8 cellular contexts compared by ENCODE assay signal in the genomic region with DNA sequence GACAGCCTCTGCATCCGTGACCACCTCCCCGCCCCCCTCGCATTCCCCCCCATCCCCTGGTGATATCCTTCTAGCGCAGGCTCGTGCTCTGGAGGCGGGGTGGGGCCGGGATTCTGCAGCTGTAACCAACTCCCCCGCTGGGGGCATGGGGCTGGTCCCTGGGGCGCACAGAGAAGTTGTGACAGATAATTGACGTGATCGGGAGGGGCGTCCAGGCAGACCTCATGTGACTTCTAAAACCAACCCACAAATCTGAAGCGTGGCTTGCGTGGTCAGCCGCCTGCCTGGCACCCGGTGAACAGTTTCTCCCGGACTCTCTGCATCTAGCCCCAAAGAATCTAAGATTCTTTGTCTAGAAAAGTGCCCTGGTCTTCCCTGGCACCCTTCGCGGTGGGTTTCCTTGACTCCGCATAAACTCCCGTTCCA.
DNase-seq lines count a peak whose midpoint lies in the region; ATAC-seq and TF ChIP-seq lines count a peak whose summit lies in the region.

No MANE protein-coding gene starts in this region.

- CTCF ChIA-PET in PC-9 (lab: Charles Lee), result no interaction called here

- peaks cover 48% of the 10 kb centered on the region for H3K27me3 Mint-ChIP-seq in nephron progenitor cell (ENCODE audit: low read depth, poor library complexity)

- TF ChIP-seq CTCF in BE2C (IDR thresholded peaks at IDR 0.05; ENCODE audit: low read depth, low read length), result no peak
- no peak for TF ChIP-seq CTCF in fibroblast of mammary gland (conservative IDR thresholded peaks at IDR 0.05; ENCODE audit: control insufficient read depth, insufficient read depth, low read depth, low read length)
- TF ChIP-seq CTCF in nephron progenitor cell (IDR thresholded peaks at IDR 0.05), result no peak
- TF ChIP-seq CTCF in PC-9 (conservative IDR thresholded peaks at IDR 0.05), result no peak

- no TSS peak for BruUV-seq in PC-9 (replicated peaks; lab: Mats Ljungman, UMichigan)

- no peaks in the 10 kb centered on the region for H3K36me3 ChIP-seq in BE2C
- no peaks in the 10 kb centered on the region for H3K36me3 ChIP-seq in PC-9 (ENCODE audit: low read depth)

- H2AFZ ChIP-seq in PC-9, result no peak overlapping the region

- no peaks in the 10 kb centered on the region for H3K36me3 Mint-ChIP-seq in nephron progenitor cell (ENCODE audit: low read depth)

- no peaks in the 10 kb centered on the region for H4K20me1 ChIP-seq in PC-9 (ENCODE audit: insufficient read depth)

- intact Hi-C loops in PC-9 (cut with micrococcal nuclease; ENCODE audit: unreplicated experiment), result no loop called here

- H3K4me3 ChIP-seq in BE2C (ENCODE audit: low read depth, low read length) (peak overlapping the region; percentile 32), fibroblast of mammary gland (ENCODE audit: control insufficient read depth, low read depth, low read length) (peak overlapping the region; percentile 51), PC-9 (no peak overlapping the region)

- H3K4me1 ChIP-seq in BE2C (no peaks in the 10 kb centered on the region), PC-9 (replicated peaks; ENCODE audit: insufficient read depth) (no peaks in the 10 kb centered on the region)

- H3K27ac Mint-ChIP-seq in nephron progenitor cell, result peak overlapping the region; percentile 64

- peaks cover 26% of the 10 kb centered on the region for H3K4me1 Mint-ChIP-seq in nephron progenitor cell

- no peaks in the 10 kb centered on the region for H3K79me2 ChIP-seq in PC-9 (ENCODE audit: low read depth)

- no peaks in the 10 kb centered on the region for H3F3A ChIP-seq in PC-9 (ENCODE audit: insufficient read depth, low read depth)

- ATAC-seq in SK-N-SH treated with all-trans-retinoic acid at 6 μM for 48 hours (peak; percentile 52), GM18505 (IDR thresholded peaks at IDR 0.05; ENCODE audit: unreplicated experiment) (no peak)

- H3K9me3 Mint-ChIP-seq in nephron progenitor cell, result peaks cover 5% of the 10 kb centered on the region

- H3K27ac ChIP-seq in PC-9, result no peak overlapping the region

- DNase-seq in BE2C (no peak), fibroblast of mammary gland (ENCODE audit: low read depth) (peak; percentile 33), nephron progenitor cell (peak; percentile 60), D341Med (ENCODE audit: low spot score) (no peak), PC-9 (no peak), HUDEP-2 (lab: John Stamatoyannopoulos, UW; ENCODE audit: unreplicated experiment in 76 of 76) (no peak)

- H3K9me3 ChIP-seq in BE2C (no peaks in the 10 kb centered on the region), PC-9 (ENCODE audit: insufficient read depth, low read depth) (no peaks in the 10 kb centered on the region)

- H3K4me3 Mint-ChIP-seq in nephron progenitor cell, result peak overlapping the region; percentile 87

- H3K4me2 ChIP-seq in PC-9, result no peak overlapping the region

- POLR2A ChIA-PET in PC-9 (lab: Charles Lee; ENCODE audit: unreplicated experiment), result no interaction called here

- H3K27me3 ChIP-seq in BE2C (peaks cover 88% of the 10 kb centered on the region), PC-9 (ENCODE audit: insufficient read depth, low read depth) (peaks cover 71% of the 10 kb centered on the region)

- no peaks in the 10 kb centered on the region for H3K9me2 ChIP-seq in PC-9 (ENCODE audit: insufficient read depth)

- no peak for TF ChIP-seq POLR2A in GM18505 (IDR thresholded peaks at IDR 0.05; ENCODE audit: borderline replicate concordance, extremely low read depth, insufficient read depth, insufficient read length)

TF ChIP-seq in SK-N-SH treated with all-trans-retinoic acid at 6 μM for 48 hours, 23 proteins besides CTCF, POLR2A, EP300 and RAD21:
- TF ChIP-seq ESRRG (CRISPR knock-in tag; IDR thresholded peaks at IDR 0.05), result no peak
- TF ChIP-seq BACH2 (CRISPR knock-in tag; IDR thresholded peaks at IDR 0.05; ENCODE audit: borderline replicate concordance), result no peak
- TF ChIP-seq, protein P1, sequence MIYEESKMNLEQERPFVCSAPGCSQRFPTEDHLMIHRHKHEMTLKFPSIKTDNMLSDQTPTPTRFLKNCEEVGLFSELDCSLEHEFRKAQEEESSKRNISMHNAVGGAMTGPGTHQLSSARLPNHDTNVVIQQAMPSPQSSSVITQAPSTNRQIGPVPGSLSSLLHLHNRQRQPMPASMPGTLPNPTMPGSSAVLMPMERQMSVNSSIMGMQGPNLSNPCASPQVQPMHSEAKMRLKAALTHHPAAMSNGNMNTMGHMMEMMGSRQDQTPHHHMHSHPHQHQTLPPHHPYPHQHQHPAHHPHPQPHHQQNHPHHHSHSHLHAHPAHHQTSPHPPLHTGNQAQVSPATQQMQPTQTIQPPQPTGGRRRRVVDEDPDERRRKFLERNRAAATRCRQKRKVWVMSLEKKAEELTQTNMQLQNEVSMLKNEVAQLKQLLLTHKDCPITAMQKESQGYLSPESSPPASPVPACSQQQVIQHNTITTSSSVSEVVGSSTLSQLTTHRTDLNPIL (CRISPR knock-in tag; IDR thresholded peaks at IDR 0.05; ENCODE audit: low read depth), result no peak
- TF ChIP-seq, protein P2, sequence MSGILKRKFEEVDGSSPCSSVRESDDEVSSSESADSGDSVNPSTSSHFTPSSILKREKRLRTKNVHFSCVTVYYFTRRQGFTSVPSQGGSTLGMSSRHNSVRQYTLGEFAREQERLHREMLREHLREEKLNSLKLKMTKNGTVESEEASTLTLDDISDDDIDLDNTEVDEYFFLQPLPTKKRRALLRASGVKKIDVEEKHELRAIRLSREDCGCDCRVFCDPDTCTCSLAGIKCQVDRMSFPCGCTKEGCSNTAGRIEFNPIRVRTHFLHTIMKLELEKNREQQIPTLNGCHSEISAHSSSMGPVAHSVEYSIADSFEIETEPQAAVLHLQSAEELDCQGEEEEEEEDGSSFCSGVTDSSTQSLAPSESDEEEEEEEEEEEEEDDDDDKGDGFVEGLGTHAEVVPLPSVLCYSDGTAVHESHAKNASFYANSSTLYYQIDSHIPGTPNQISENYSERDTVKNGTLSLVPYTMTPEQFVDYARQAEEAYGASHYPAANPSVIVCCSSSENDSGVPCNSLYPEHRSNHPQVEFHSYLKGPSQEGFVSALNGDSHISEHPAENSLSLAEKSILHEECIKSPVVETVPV (CRISPR knock-in tag; IDR thresholded peaks at IDR 0.05), result no peak
- no peak for TF ChIP-seq RARB (CRISPR knock-in tag; IDR thresholded peaks at IDR 0.05)
- no peak for TF ChIP-seq ISL1 (CRISPR knock-in tag; IDR thresholded peaks at IDR 0.05)
- TF ChIP-seq GLIS3 (CRISPR knock-in tag; IDR thresholded peaks at IDR 0.05), result no peak
- no peak for TF ChIP-seq ZC3H10 (CRISPR knock-in tag; IDR thresholded peaks at IDR 0.05)
- TF ChIP-seq, protein P3, sequence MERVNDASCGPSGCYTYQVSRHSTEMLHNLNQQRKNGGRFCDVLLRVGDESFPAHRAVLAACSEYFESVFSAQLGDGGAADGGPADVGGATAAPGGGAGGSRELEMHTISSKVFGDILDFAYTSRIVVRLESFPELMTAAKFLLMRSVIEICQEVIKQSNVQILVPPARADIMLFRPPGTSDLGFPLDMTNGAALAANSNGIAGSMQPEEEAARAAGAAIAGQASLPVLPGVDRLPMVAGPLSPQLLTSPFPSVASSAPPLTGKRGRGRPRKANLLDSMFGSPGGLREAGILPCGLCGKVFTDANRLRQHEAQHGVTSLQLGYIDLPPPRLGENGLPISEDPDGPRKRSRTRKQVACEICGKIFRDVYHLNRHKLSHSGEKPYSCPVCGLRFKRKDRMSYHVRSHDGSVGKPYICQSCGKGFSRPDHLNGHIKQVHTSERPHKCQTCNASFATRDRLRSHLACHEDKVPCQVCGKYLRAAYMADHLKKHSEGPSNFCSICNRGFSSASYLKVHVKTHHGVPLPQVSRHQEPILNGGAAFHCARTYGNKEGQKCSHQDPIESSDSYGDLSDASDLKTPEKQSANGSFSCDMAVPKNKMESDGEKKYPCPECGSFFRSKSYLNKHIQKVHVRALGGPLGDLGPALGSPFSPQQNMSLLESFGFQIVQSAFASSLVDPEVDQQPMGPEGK (CRISPR knock-in tag; IDR thresholded peaks at IDR 0.05; ENCODE audit: borderline replicate concordance), result no peak
- no peak for TF ChIP-seq CSDC2 (CRISPR knock-in tag; IDR thresholded peaks at IDR 0.05)
- no peak for TF ChIP-seq ZFP3 (CRISPR knock-in tag; IDR thresholded peaks at IDR 0.05)
- no peak for TF ChIP-seq PPARA (CRISPR knock-in tag; IDR thresholded peaks at IDR 0.05; ENCODE audit: borderline replicate concordance)
- TF ChIP-seq TOX (CRISPR knock-in tag; IDR thresholded peaks at IDR 0.05; ENCODE audit: borderline replicate concordance), result no peak
- TF ChIP-seq ARNTL (CRISPR knock-in tag; IDR thresholded peaks at IDR 0.05; ENCODE audit: borderline replicate concordance, low read depth), result no peak
- TF ChIP-seq ZNF8 (CRISPR knock-in tag; IDR thresholded peaks at IDR 0.05), result no peak
- no peak for TF ChIP-seq SNAI2 (CRISPR knock-in tag; IDR thresholded peaks at IDR 0.05)
- TF ChIP-seq ZNF565 (CRISPR knock-in tag; conservative IDR thresholded peaks at IDR 0.05; ENCODE audit: low read depth), result no peak
- TF ChIP-seq, protein P4, sequence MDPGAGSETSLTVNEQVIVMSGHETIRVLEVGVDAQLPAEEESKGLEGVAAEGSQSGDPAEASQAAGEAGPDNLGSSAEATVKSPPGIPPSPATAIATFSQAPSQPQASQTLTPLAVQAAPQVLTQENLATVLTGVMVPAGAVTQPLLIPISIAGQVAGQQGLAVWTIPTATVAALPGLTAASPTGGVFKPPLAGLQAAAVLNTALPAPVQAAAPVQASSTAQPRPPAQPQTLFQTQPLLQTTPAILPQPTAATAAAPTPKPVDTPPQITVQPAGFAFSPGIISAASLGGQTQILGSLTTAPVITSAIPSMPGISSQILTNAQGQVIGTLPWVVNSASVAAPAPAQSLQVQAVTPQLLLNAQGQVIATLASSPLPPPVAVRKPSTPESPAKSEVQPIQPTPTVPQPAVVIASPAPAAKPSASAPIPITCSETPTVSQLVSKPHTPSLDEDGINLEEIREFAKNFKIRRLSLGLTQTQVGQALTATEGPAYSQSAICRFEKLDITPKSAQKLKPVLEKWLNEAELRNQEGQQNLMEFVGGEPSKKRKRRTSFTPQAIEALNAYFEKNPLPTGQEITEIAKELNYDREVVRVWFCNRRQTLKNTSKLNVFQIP (CRISPR knock-in tag; IDR thresholded peaks at IDR 0.05; ENCODE audit: borderline replicate concordance, low read depth), result no peak
- TF ChIP-seq ZFP30 (CRISPR knock-in tag; IDR thresholded peaks at IDR 0.05), result no peak
TF ChIP-seq in SK-N-SH treated with all-trans-retinoic acid at 6 μM for 48 hours: peak in this region for 0.

Comparison
In these comparisons a context has a peak if more than half of its experiments do, and no peak if none do; other contexts are left out.
1. DNase-seq: peak in fibroblast of mammary gland (single experiment) and nephron progenitor cell (single experiment); none in BE2C (single experiment), D341Med (single experiment), PC-9 (0 of 2) and HUDEP-2 (0 of 76).